Comparison of ENCODE assay signal across 32 cellular contexts in genomic region chr7:94241402-94241925, GRCh38.
"Had no signal": no experiment of that assay in that cellular context is flagged by ENCODE, and none has a peak within 500 bp of the region (broad histone marks: within the 10 kb centered on the region; RNA-seq: fewer than 3 reads in every experiment).

No MANE protein-coding gene starts in this region.

- H3K36me3 ChIP-seq: ascending aorta, breast epithelium, cardiac muscle cell, esophagus squamous epithelium, gastrocnemius medialis, heart right ventricle had no signal

- H3K9me3 ChIP-seq: ascending aorta, breast epithelium, esophagus squamous epithelium, gastrocnemius medialis, heart right ventricle had no signal

- H3K27me3 ChIP-seq: ascending aorta, breast epithelium, cardiac muscle cell, esophagus squamous epithelium, gastrocnemius medialis, heart right ventricle, hepatocyte had no signal

- H3K79me2 ChIP-seq: hepatocyte had no signal

- H3K4me2 ChIP-seq: hepatocyte had no signal

- H3K27ac ChIP-seq: ascending aorta, breast epithelium, cardiac muscle cell, coronary artery, dorsolateral prefrontal cortex, esophagus squamous epithelium, foreskin keratinocyte, gastrocnemius medialis, heart right ventricle, hepatocyte, VCaP had no signal

- H3K4me1 ChIP-seq: ascending aorta, breast epithelium, esophagus squamous epithelium, foreskin keratinocyte, gastrocnemius medialis had no signal

- DNase-seq: activated CD4-positive, alpha-beta memory T cell treated with anti-CD3 and anti-CD28 coated beads, Interleukin-2, amount 10 ng/mL, durations not matched to agents 7 days and 5 days; activated CD4-positive, alpha-beta T cell treated with anti-CD3 and anti-CD28 coated beads for 1 hour; activated CD4-positive, alpha-beta T cell treated with anti-CD3 and anti-CD28 coated beads for 4 hours; activated CD4-positive, alpha-beta T cell treated with anti-CD3 and anti-CD28 coated beads, Interleukin-2, amount 10 ng/mL, durations not matched to agents 7 days and 5 days; activated CD4-positive, alpha-beta T cell treated with anti-CD3 and anti-CD28 coated beads, Interleukin-2, amount 50 U/mL, for 4 hours; activated CD8-positive, alpha-beta memory T cell treated with anti-CD3 and anti-CD28 coated beads, Interleukin-2, amount 50 U/mL, for 48 hours; activated gamma-delta T cell; activated naive CD4-positive, alpha-beta T cell; activated naive CD4-positive, alpha-beta T cell treated with anti-CD3 and anti-CD28 coated beads, Interleukin-2, amount 10 ng/mL, durations not matched to agents 7 days and 5 days; activated naive CD8-positive, alpha-beta T cell treated with anti-CD3 and anti-CD28 coated beads, Interleukin-2, amount 10 ng/mL, durations not matched to agents 7 days and 5 days; activated T-cell treated with anti-CD3 and anti-CD28 coated beads for 4 hours; activated T-cell treated with anti-CD3 and anti-CD28 coated beads, Interleukin-2, amount 50 U/mL, for 24 hours; activated T-cell treated with anti-CD3 and anti-CD28 coated beads, Interleukin-2, amount 50 U/mL, for 72 hours; central memory CD4-positive, alpha-beta T cell; dorsolateral prefrontal cortex; effector memory CD4-positive, alpha-beta T cell; endodermal cell; erythroblast; esophagus squamous epithelium; foreskin keratinocyte; gastrocnemius medialis; glutamatergic neuron; heart right ventricle; T-helper 2 cell had no signal

- ATAC-seq: activated naive CD4-positive, alpha-beta T cell treated with anti-CD3 and anti-CD28 coated beads, Interleukin-2, amount 50 U/mL, for 72 hours; activated T-cell treated with anti-CD3 and anti-CD28 coated beads, Interleukin-2, amount 50 U/mL, for 72 hours; foreskin keratinocyte; gastrocnemius medialis; heart right ventricle; WTC11 had no signal

- H3K4me3 ChIP-seq: ascending aorta, breast epithelium, cardiac muscle cell, coronary artery, dorsolateral prefrontal cortex, esophagus squamous epithelium, gastrocnemius medialis, heart right ventricle, hepatocyte had no signal
